In genomic region chr5:131790550-131790949, GRCh38 we compare ENCODE assay signal across 25 cellular contexts.
"Had no signal": no experiment of that assay in that cellular context is flagged by ENCODE, and none has a peak within 500 bp of the region (broad histone marks: within the 10 kb centered on the region; RNA-seq: fewer than 3 reads in every experiment).

No MANE protein-coding gene starts in this region.

- DNase-seq: IMR-90, Kasumi-1, MV-4-11, NCI-H1048, NCI-H1105, NCI-H1417, NCI-H1436 treated with DMSO at 0.1 percent for 48 hours, NCI-H1694, NCI-H187 treated with DMSO at 0.1 percent for 48 hours, NCI-H2029 treated with DMSO at 0.1 percent for 48 hours, NCI-H2171 treated with DMSO at 0.1 percent for 48 hours, NCI-H2227 treated with DMSO at 0.1 percent for 48 hours, NCI-H446, NCI-H510A, NCI-H524 treated with DMSO at 0.1 percent for 48 hours, NCI-H69, NCI-H774, Right ventricle myocardium superior, RPMI8226, SIG-M5 had no signal

- FAIRE-seq: HepG2, RCC 7860 had no signal

- H3K4me2 ChIP-seq: KMS-11 had no signal

- H3K9ac ChIP-seq: KMS-11 had no signal

- H3K9me3 ChIP-seq: SJSA1 had no signal

- H3K27me3 ChIP-seq: SJSA1 had no signal

- H3K4me3 ChIP-seq: SJSA1, SK-N-MC had no signal
